Comparison of ENCODE assay signal across 9 cellular contexts in genomic region chr9:116450378-116451139, GRCh38.
DNase-seq lines count a peak whose midpoint lies in the region; ATAC-seq and TF ChIP-seq lines count a peak whose summit lies in the region.
"Had no signal": no experiment of that assay in that cellular context is flagged by ENCODE, and none has a peak within 500 bp of the region (broad histone marks: within the 10 kb centered on the region; RNA-seq: fewer than 3 reads in every experiment).

No MANE protein-coding gene starts in this region.

- peaks cover 5 to 15% of the 10 kb centered on the region in 2 donors for H3K4me1 ChIP-seq in thoracic aorta (ENCODE audit: control insufficient read depth in 1 of 2, low read depth in 2 of 2)

- TF ChIP-seq CTCF in choroid plexus epithelial cell (conservative IDR thresholded peaks at IDR 0.05; ENCODE audit: low read depth, low read length) = no peak
- TF ChIP-seq CTCF in thoracic aorta (IDR thresholded peaks at IDR 0.05) = no peak

- no peak overlapping the region for H3K4me3 ChIP-seq in choroid plexus epithelial cell (ENCODE audit: low read depth, low read length)
- H3K4me3 ChIP-seq in thoracic aorta = no peak overlapping the region

- no peaks in the 10 kb centered on the region for H3K36me3 ChIP-seq in thoracic aorta

- H3K27ac ChIP-seq in thoracic aorta = no peak overlapping the region
- H3K27ac ChIP-seq: KMS-11 had no signal

- H3K9me3 ChIP-seq in thoracic aorta = no peaks in the 10 kb centered on the region

- DNase-seq in NOMO-1 treated with DMSO at 0.1 percent for 48 hours (lab: John Stamatoyannopoulos, UW; ENCODE audit: unreplicated experiment) (peak; percentile 42), NOMO-1 treated with dmso at 0.1 percent for 144 hours (lab: John Stamatoyannopoulos, UW; ENCODE audit: unreplicated experiment) (no peak), choroid plexus epithelial cell (ENCODE audit: low read depth) (peak; percentile 90), thoracic aorta (ENCODE audit: low spot score) (peak; percentile 3), middle frontal gyrus (ENCODE audit: extremely low spot score, low spot score) (no peak)
- no peak for DNase-seq in stimulated activated CD4-positive, alpha-beta T cell treated with anti-CD3 and anti-CD28 coated beads, Interleukin-4, amount 100 ng/mL, for 24 hours

- ATAC-seq in HG03175 (IDR thresholded peaks at IDR 0.05; ENCODE audit: unreplicated experiment) (peak; percentile 86), thoracic aorta (ENCODE audit: insufficient number of reproducible peaks, low FRiP score, low read depth) (no peak), GM18873 (IDR thresholded peaks at IDR 0.05; ENCODE audit: low FRiP score, unreplicated experiment) (no peak)

- no peaks in the 10 kb centered on the region for H3K27me3 ChIP-seq in thoracic aorta (replicated peaks; ENCODE audit: insufficient read depth)

Comparison
In these comparisons a context has a peak if more than half of its experiments do, and no peak if none do; other contexts are left out.
1. DNase-seq: peak in NOMO-1 treated with DMSO at 0.1 percent for 48 hours (single experiment), choroid plexus epithelial cell (single experiment) and thoracic aorta (single experiment); none in NOMO-1 treated with dmso at 0.1 percent for 144 hours (single experiment), stimulated activated CD4-positive, alpha-beta T cell treated with anti-CD3 and anti-CD28 coated beads, Interleukin-4, amount 100 ng/mL, for 24 hours (single experiment) and middle frontal gyrus (single experiment).